Comparison of ENCODE assay signal across 8 cellular contexts in genomic region chr9:97982719-97983523, GRCh38. TPM values are rescaled to one million over a fixed set of nuclear protein-coding genes. Genes with fewer than 3 reads are reported as not detected.
A peak's percentile ranks its signal among the peaks of the same experiment; 100 is the strongest.
DNase-seq lines count a peak whose midpoint lies in the region; ATAC-seq and TF ChIP-seq lines count a peak whose summit lies in the region.

TSS of gene ANP32B (plus strand) at chr9:97983341. CDS start at chr9:97983556, 215 bp downstream.

- H3K27me3 Mint-ChIP-seq in GM23338 (ENCODE audit: insufficient read depth, low read depth, poor library complexity) = peaks cover 62% of the 10 kb centered on the region
- peaks cover 44% of the 10 kb centered on the region for H3K27me3 Mint-ChIP-seq in neural crest cell (ENCODE audit: low read depth)

- peak within 1 kb of the TSS; percentile 87 for H3K4me2 ChIP-seq in GM23338

- H3K79me2 ChIP-seq in GM23338 (replicated peaks; ENCODE audit: insufficient read depth) = peaks cover 29% of the 10 kb centered on the region

- TF ChIP-seq EP300 in stomach (IDR thresholded peaks at IDR 0.05) = no peak

- peak within 1 kb of the TSS; percentile 91 for H2AFZ ChIP-seq in GM23338

- H3K27ac Mint-ChIP-seq in GM23338 (no peak within 1 kb of the TSS), neural crest cell (ENCODE audit: unreplicated experiment) (peak within 1 kb of the TSS; percentile 98)

- H3K4me3 ChIP-seq in GM23338 = peak within 1 kb of the TSS; percentile 93
- H3K4me3 ChIP-seq in stomach = peak within 1 kb of the TSS; percentile 80 to 95 (median 88)

- no peak within 1 kb of the TSS for H3K27ac ChIP-seq in GM23338 (ENCODE audit: low read depth)
- H3K27ac ChIP-seq in stomach = peak within 1 kb of the TSS; percentile 96 to 100 (median 99)

- H3K4me3 Mint-ChIP-seq in GM23338 (peak within 1 kb of the TSS; percentile 72), neural crest cell (peak within 1 kb of the TSS; percentile 82)

- intact Hi-C loops in stomach (cut with DNase I; ENCODE audit: low total_unique reads) = no loop called here

- H4K20me1 ChIP-seq in GM23338 (replicated peaks; ENCODE audit: insufficient read depth) = peaks cover 33% of the 10 kb centered on the region

- H3K4me1 Mint-ChIP-seq in GM23338 (peaks cover 15% of the 10 kb centered on the region), neural crest cell (peaks cover 47% of the 10 kb centered on the region)

- DNase-seq in ELR (ENCODE audit: low read depth) (peak; percentile 93), GM23338 (ENCODE audit: low spot score) (peak; percentile 85), fibroblast of the conjunctiva (ENCODE audit: low read depth) (peak; percentile 90), neural crest cell (ENCODE audit: low read depth, low spot score) (peak; percentile 85), stomach (peak; percentile 94)
- DNase-seq in activated effector memory CD4-positive, alpha-beta T cell treated with anti-CD3 and anti-CD28 coated beads, Interleukin-2, amount 50 U/mL, for 16 hours = peak; percentile 98

- ATAC-seq in GM23338 = peak; percentile 83

- H3K9me3 Mint-ChIP-seq in GM23338 (peaks cover 3% of the 10 kb centered on the region; the same call in 1 of the 3 replicates), neural crest cell (no peaks in the 10 kb centered on the region)

- H3K36me3 Mint-ChIP-seq in GM23338 (ENCODE audit: low read depth) (peaks cover 8% of the 10 kb centered on the region; the same call in 1 of the 3 replicates), neural crest cell (ENCODE audit: low read depth) (no peaks in the 10 kb centered on the region)

- WGBS in stomach, 5 donors = 0 to 1% (median 0%) methylated on average over 45 to 100 of the region's 100 CpGs

- peaks cover 20% of the 10 kb centered on the region; the same call in 1 of the 2 replicates for H3K4me1 ChIP-seq in GM23338 (ENCODE audit: insufficient read depth)
- peaks cover 21 to 52% (median 45%) of the 10 kb centered on the region in 4 donors for H3K4me1 ChIP-seq in stomach

- H3K27me3 ChIP-seq in GM23338 (ENCODE audit: insufficient read depth) (peaks cover 78% of the 10 kb centered on the region), stomach (no peaks in the 10 kb centered on the region)

- H3F3A ChIP-seq in GM23338 (replicated peaks; ENCODE audit: low read depth) = no peaks in the 10 kb centered on the region

- H3K36me3 ChIP-seq in GM23338 (ENCODE audit: insufficient read depth) (no peaks in the 10 kb centered on the region), stomach (no peaks in the 10 kb centered on the region)

- no peaks in the 10 kb centered on the region for H3K9me3 ChIP-seq in stomach

- no peaks in the 10 kb centered on the region for H3K9me2 ChIP-seq in GM23338 (ENCODE audit: insufficient read depth)

- TF ChIP-seq POLR2A in Raji (IDR thresholded peaks at IDR 0.05; ENCODE audit: insufficient read depth, low read depth, low read length) = peak; percentile 58; the same call in 1 of the 2 replicates
- TF ChIP-seq POLR2A in stomach (IDR thresholded peaks at IDR 0.05) = no peak

- TF ChIP-seq CTCF in GM23338 (conservative IDR thresholded peaks at IDR 0.05; ENCODE audit: low read depth in 2 of 2) (peak; percentile 37 to 69), LNCAP (IDR thresholded peaks at IDR 0.05) (peak; percentile 88), neural crest cell (conservative IDR thresholded peaks at IDR 0.05) (peak; percentile 83), stomach (IDR thresholded peaks at IDR 0.05) (peak in 5 of 7 experiments; percentile 25 to 97 (median 85))

TF ChIP-seq in GM23338, 12 proteins besides CTCF, POLR2A, EP300 and RAD21:
- no peak for TF ChIP-seq STAT1 (IDR thresholded peaks at IDR 0.05; ENCODE audit: unreplicated experiment)
- peak; percentile 44; the same call in 1 of the 2 replicates for TF ChIP-seq POLR2AphosphoS5 (IDR thresholded peaks at IDR 0.05; ENCODE audit: low read depth)
- no peak for TF ChIP-seq REST (IDR thresholded peaks at IDR 0.05; ENCODE audit: unreplicated experiment)
- TF ChIP-seq ZNF114 (CRISPR knock-in tag; IDR thresholded peaks at IDR 0.05) = no peak
- TF ChIP-seq EZH2 (IDR thresholded peaks at IDR 0.05; ENCODE audit: low read depth, unreplicated experiment) = peak; percentile 49
- TF ChIP-seq JUNB (IDR thresholded peaks at IDR 0.05; ENCODE audit: unreplicated experiment) = no peak
- no peak for TF ChIP-seq ZNF331 (CRISPR knock-in tag; IDR thresholded peaks at IDR 0.05; ENCODE audit: low read depth)
TF ChIP-seq in GM23338: peak in this region for 2.

RNA-seq across cellular contexts. Expression of gene ANP32B, which starts in this region (rescaled TPM):
- total RNA-seq in GM23338 (2014; rRNA removed; shearing (Covaris generic)) = 13.1 and 21.0 TPM in 2 replicates
- polyA plus RNA-seq in GM23338 (2016; fragmentation: Nextera tagmentation; extraction: Ambion mirVana) = 114 and 117 TPM in 2 replicates
- total RNA-seq in neural crest cell = 220 and 235 TPM in 2 replicates
- 100 to 1,000 TPM in 1 of 5 donors, 10 to 100 TPM in 3, 1 to 10 TPM in 1; 8.2 to 149 (median 35.3) TPM for total RNA-seq in stomach
- polyA plus RNA-seq in stomach = 100 to 1,000 TPM; 149 to 267 (median 169) TPM
